In genomic region chr7:93658163-93658562, GRCh38 we compare ENCODE assay signal across 2 cellular contexts.
A peak's percentile ranks its signal among the peaks of the same experiment; 100 is the strongest.
DNase-seq lines count a peak whose midpoint lies in the region; ATAC-seq, FAIRE-seq and TF ChIP-seq lines count a peak whose summit lies in the region.
"Not testable (repeated sequence)": the region's sequence is repeated elsewhere in the genome, so short reads cannot be mapped to it uniquely, and the experiment has no call there.

No MANE protein-coding gene starts in this region.

- H3K27me3 ChIP-seq in K562 (ENCODE audit: control insufficient read depth in 2 of 2, insufficient read depth in 2 of 2, low read length in 2 of 2): not testable (repeated sequence)

- intact Hi-C loops in K562 (cut with micrococcal nuclease): not testable (repeated sequence)

- POLR2A ChIA-PET in HEK293 (lab: Yijun Ruan, JAX): not testable (repeated sequence)
- POLR2A ChIA-PET in K562 (lab: Yijun Ruan, JAX): interaction anchor here (0.7 kb wide), 1 partner anchor 36 kb away, joined by 3 read pairs; no protein-coding TSS in a partner anchor

- not testable (repeated sequence) for H3K4me2 ChIP-seq in K562 (ENCODE audit: insufficient read depth, low read length)

- H3K27ac ChIP-seq in HEK293 (ENCODE audit: extremely low read depth, low read depth, low read length); K562 (ENCODE audit: extremely low read depth, low read depth, low read length): not testable (repeated sequence)

- not testable (repeated sequence) for DNase-seq in K562 (ENCODE audit: extremely low read depth in 1 of 4, low spot score in 3 of 4)

- TF ChIP-seq CTCF in HEK293 (tag by site-specific recombination; IDR thresholded peaks at IDR 0.05); K562 (IDR thresholded peaks at IDR 0.05 in 2 of 3, conservative IDR thresholded peaks at IDR 0.05 in 1 of 3; ENCODE audit: insufficient read depth in 2 of 3, low read depth in 1 of 3, low read length in 3 of 3): not testable (repeated sequence)

- not testable (repeated sequence) for FAIRE-seq in K562 (lab: Jason Lieb, UNC)

- not testable (repeated sequence) for BruUV-seq in K562 (replicated peaks; lab: Mats Ljungman, UMichigan)

- not testable (repeated sequence) for H2AFZ ChIP-seq in K562 (ENCODE audit: low read depth, low read length)

- H3K36me3 ChIP-seq in HEK293 (ENCODE audit: control insufficient read depth in 2 of 2, insufficient read depth in 1 of 2, low read length in 2 of 2); K562 (ENCODE audit: control insufficient read depth, insufficient read depth, low read length): not testable (repeated sequence)

- not testable (repeated sequence) for H3K79me2 ChIP-seq in K562 (ENCODE audit: control insufficient read depth, insufficient read depth, low read length)

- H3K4me1 ChIP-seq in HEK293 (ENCODE audit: control insufficient read depth, insufficient read depth, low read length); K562 (replicated peaks in 1 of 2; ENCODE audit: control insufficient read depth in 2 of 2, insufficient read depth in 2 of 2, low read length in 2 of 2): not testable (repeated sequence)

- not testable (repeated sequence) for H3K4me3 ChIP-seq in HEK293 (ENCODE audit: low read depth, low read length); K562

- not testable (repeated sequence) for TF ChIP-seq EP300 in K562 (IDR thresholded peaks at IDR 0.05; ENCODE audit: low read length)

- TF ChIP-seq POLR2A in K562 (conservative IDR thresholded peaks at IDR 0.05): not testable (repeated sequence)

- H3K9ac ChIP-seq in K562 (ENCODE audit: insufficient read depth in 1 of 2, low read depth in 2 of 2, low read length in 2 of 2): not testable (repeated sequence)

- CTCF ChIA-PET in HEK293 (lab: Yijun Ruan, JAX): interaction anchor here (0.6 kb wide), 1 partner anchor 633 kb away, joined by 4 read pairs; no protein-coding TSS in a partner anchor
- CTCF ChIA-PET in K562 (lab: Yijun Ruan, JAX; ENCODE audit: low intra/inter-chr PET ratio): not testable (repeated sequence)

- in situ Hi-C loops in K562 (cut with MboI): not testable (repeated sequence)

- H3K9me1 ChIP-seq in K562 (ENCODE audit: control insufficient read depth, insufficient read depth, low read length): not testable (repeated sequence)

- H3K9me3 ChIP-seq in HEK293 (ENCODE audit: control insufficient read depth, insufficient read depth, low read depth, low read length); K562 (replicated peaks; ENCODE audit: control insufficient read depth, insufficient read depth, low read depth, low read length): not testable (repeated sequence)

- not testable (repeated sequence) for TF ChIP-seq RAD21 in K562 (CRISPR knock-in tag; conservative IDR thresholded peaks at IDR 0.05 in 1 of 2, IDR thresholded peaks at IDR 0.05 in 1 of 2)

- not testable (repeated sequence) for H4K20me1 ChIP-seq in K562 (replicated peaks; ENCODE audit: control insufficient read depth, insufficient read depth, low read length)

- ATAC-seq in K562: not testable (repeated sequence)

- 50% methylated on average over 3 of the region's 3 CpGs for WGBS in K562 (ENCODE audit: insufficient coverage, low coverage, missing lambda C conversion rate)

TF ChIP-seq in HEK293, 187 proteins besides CTCF, POLR2A, EP300 and RAD21:
- TF ChIP-seq ZNF580 (tag by site-specific recombination; IDR thresholded peaks at IDR 0.05): 0 out of 2 replicates have a peak, but pooled peaks have one; percentile 29
- TF ChIP-seq ZNF146 (tag by site-specific recombination; IDR thresholded peaks at IDR 0.05): peak; percentile 80

TF ChIP-seq in K562, 482 proteins besides CTCF, POLR2A, EP300 and RAD21:
- TF ChIP-seq ZNF146 (CRISPR knock-in tag; IDR thresholded peaks at IDR 0.05; ENCODE audit: unreplicated experiment): peak; percentile 73
